ENCODE assay signal across 13 cellular contexts in genomic region chr10:74047304-74047703, GRCh38. TPM values are rescaled to one million over a fixed set of nuclear protein-coding genes. Genes with fewer than 3 reads are reported as not detected.
DNase-seq lines count a peak whose midpoint lies in the region; ATAC-seq and TF ChIP-seq lines count a peak whose summit lies in the region.
"Had no signal": no experiment of that assay in that cellular context is flagged by ENCODE, and none has a peak within 500 bp of the region (broad histone marks: within the 10 kb centered on the region; RNA-seq: fewer than 3 reads in every experiment).

No MANE protein-coding gene starts in this region.

- no peaks in the 10 kb centered on the region for H3K9me3 Mint-ChIP-seq in effector memory CD8-positive, alpha-beta T cell
- no peaks in the 10 kb centered on the region for H3K9me3 Mint-ChIP-seq in CD8-positive, alpha-beta T cell
- H3K9me3 Mint-ChIP-seq: activated T-cell treated with anti-CD3 and anti-CD28 coated beads, Interleukin-2, amount 50 U/mL, for 24 hours; T-helper 1 cell treated with Interleukin-12 subunit alpha and Interleukin-12 subunit beta and Interleukin-4 antibody, amounts not matched to agents 30 μg/mL and 1 μg/mL, for 36 hours had no signal

- H3K27ac ChIP-seq in BLaER1, result no peak overlapping the region
- peak overlapping the region; percentile 96 for H3K27ac ChIP-seq in Karpas-422 (ENCODE audit: low read length)
- H3K27ac ChIP-seq in CD8-positive, alpha-beta T cell (ENCODE audit: low read depth, low read length), result no peak overlapping the region
- no peak overlapping the region for H3K27ac ChIP-seq in dorsolateral prefrontal cortex

- H3K4me2 ChIP-seq in BLaER1, result peak overlapping the region; percentile 49
- H3K4me2 ChIP-seq in Karpas-422 (ENCODE audit: low read depth, low read length, poor library complexity, severe bottlenecking), result peak overlapping the region; percentile 86

- H2AFZ ChIP-seq in Karpas-422 (ENCODE audit: low read length), result no peak overlapping the region

- H3K9me2 ChIP-seq in Karpas-422 (replicated peaks; ENCODE audit: insufficient read depth, low read length), result no peaks in the 10 kb centered on the region

- no peak for TF ChIP-seq CTCF in CD8-positive, alpha-beta T cell (IDR thresholded peaks at IDR 0.05)
- no peak for TF ChIP-seq CTCF in dorsolateral prefrontal cortex (IDR thresholded peaks at IDR 0.05 in 54 of 56, conservative IDR thresholded peaks at IDR 0.05 in 2 of 56; ENCODE audit: low read depth in 1 of 56, partially characterized antibody in 56 of 56)

- H3K27ac Mint-ChIP-seq in effector memory CD8-positive, alpha-beta T cell, result peak overlapping the region; percentile 25 to 53
- H3K27ac Mint-ChIP-seq in CD8-positive, alpha-beta T cell, result no peak overlapping the region
- H3K27ac Mint-ChIP-seq: activated T-cell treated with anti-CD3 and anti-CD28 coated beads, Interleukin-2, amount 50 U/mL, for 24 hours; T-helper 1 cell treated with Interleukin-12 subunit alpha and Interleukin-12 subunit beta and Interleukin-4 antibody, amounts not matched to agents 30 μg/mL and 1 μg/mL, for 36 hours had no signal

- H3K4me3 Mint-ChIP-seq in effector memory CD8-positive, alpha-beta T cell, result no peak overlapping the region
- H3K4me3 Mint-ChIP-seq in CD8-positive, alpha-beta T cell, result no peak overlapping the region
- H3K4me3 Mint-ChIP-seq: activated T-cell treated with anti-CD3 and anti-CD28 coated beads, Interleukin-2, amount 50 U/mL, for 24 hours; T-helper 1 cell treated with Interleukin-12 subunit alpha and Interleukin-12 subunit beta and Interleukin-4 antibody, amounts not matched to agents 30 μg/mL and 1 μg/mL, for 36 hours had no signal

- no peak for DNase-seq in Karpas-422
- no peak for DNase-seq in effector memory CD8-positive, alpha-beta T cell
- peak; percentile 67 for DNase-seq in renal cortical epithelial cell (ENCODE audit: low read depth)
- no peak for DNase-seq in CD8-positive, alpha-beta T cell
- no peak for DNase-seq in RPMI8226
- no peak for DNase-seq in superior temporal gyrus (ENCODE audit: extremely low spot score)
- DNase-seq in dorsolateral prefrontal cortex, result no peak
- DNase-seq: activated T-cell treated with anti-CD3 and anti-CD28 coated beads, Interleukin-2, amount 50 U/mL, for 24 hours; DMS 273 treated with DMSO at 0.1 percent for 48 hours; NCI-H345; posterior cingulate gyrus had no signal

- H3K79me2 ChIP-seq in Karpas-422 (ENCODE audit: low read length), result peaks cover 72% of the 10 kb centered on the region

- intact Hi-C loops in CD8-positive, alpha-beta T cell (cut with DNase I, micrococcal nuclease), result no loop called here
- intact Hi-C loops in dorsolateral prefrontal cortex (cut with DNase I), result no loop called here

- CTCF ChIA-PET in CD8-positive, alpha-beta T cell (lab: Charles Lee), result interaction anchor here (1.3 to 2.9 kb wide), 2 partner anchors 12 to 107 kb away, joined by 4 to 13 read pairs; no protein-coding TSS in a partner anchor

- no peaks in the 10 kb centered on the region for H3K27me3 Mint-ChIP-seq in effector memory CD8-positive, alpha-beta T cell
- H3K27me3 Mint-ChIP-seq in CD8-positive, alpha-beta T cell (ENCODE audit: low read depth), result no peaks in the 10 kb centered on the region
- H3K27me3 Mint-ChIP-seq: activated T-cell treated with anti-CD3 and anti-CD28 coated beads, Interleukin-2, amount 50 U/mL, for 24 hours had no signal

- no peak for ATAC-seq in effector memory CD8-positive, alpha-beta T cell (replicated peaks)
- ATAC-seq in CD8-positive, alpha-beta T cell, result no peak

- H3K36me3 ChIP-seq in BLaER1 (peaks cover 49% of the 10 kb centered on the region), Karpas-422 (ENCODE audit: insufficient read depth, low read length) (peaks cover 13% of the 10 kb centered on the region)
- peaks cover 4% of the 10 kb centered on the region for H3K36me3 ChIP-seq in CD8-positive, alpha-beta T cell (ENCODE audit: insufficient read depth, low read length)

- H3K4me1 Mint-ChIP-seq in effector memory CD8-positive, alpha-beta T cell (ENCODE audit: low read depth in 2 of 2), result peaks cover 9 to 18% of the 10 kb centered on the region in 2 donors
- no peaks in the 10 kb centered on the region for H3K4me1 Mint-ChIP-seq in CD8-positive, alpha-beta T cell (ENCODE audit: low read depth)

- no peak overlapping the region for H3K4me3 ChIP-seq in BLaER1
- H3K4me3 ChIP-seq in Karpas-422 (ENCODE audit: low read length), result peak overlapping the region; percentile 47
- no peak overlapping the region for H3K4me3 ChIP-seq in CD8-positive, alpha-beta T cell (ENCODE audit: low read depth, low read length)
- H3K4me3 ChIP-seq in dorsolateral prefrontal cortex, result no peak overlapping the region

- POLR2A ChIA-PET in CD8-positive, alpha-beta T cell (lab: Charles Lee), result no interaction called here

- H3K36me3 Mint-ChIP-seq in effector memory CD8-positive, alpha-beta T cell (ENCODE audit: insufficient read depth), result peaks cover 33% of the 10 kb centered on the region
- peaks cover 5% of the 10 kb centered on the region for H3K36me3 Mint-ChIP-seq in CD8-positive, alpha-beta T cell

- no peaks in the 10 kb centered on the region for H3K27me3 ChIP-seq in BLaER1
- H3K27me3 ChIP-seq in Karpas-422 (ENCODE audit: low read length), result no peaks in the 10 kb centered on the region
- no peaks in the 10 kb centered on the region for H3K27me3 ChIP-seq in CD8-positive, alpha-beta T cell (ENCODE audit: insufficient read depth, low read length)
- H3K27me3 ChIP-seq in dorsolateral prefrontal cortex, result no peaks in the 10 kb centered on the region

- no peaks in the 10 kb centered on the region for H3K9me3 ChIP-seq in BLaER1
- H3K9me3 ChIP-seq in Karpas-422 (ENCODE audit: low read length), result no peaks in the 10 kb centered on the region
- no peaks in the 10 kb centered on the region for H3K9me3 ChIP-seq in CD8-positive, alpha-beta T cell (ENCODE audit: low read length)

- H3K9ac ChIP-seq in BLaER1, result no peak overlapping the region
- peak overlapping the region; percentile 51 for H3K9ac ChIP-seq in Karpas-422 (ENCODE audit: low read length)

- peaks cover 49% of the 10 kb centered on the region for H3K4me1 ChIP-seq in BLaER1
- H3K4me1 ChIP-seq in Karpas-422 (ENCODE audit: low read length), result peaks cover 78% of the 10 kb centered on the region
- H3K4me1 ChIP-seq in CD8-positive, alpha-beta T cell (ENCODE audit: insufficient read depth, low read length), result no peaks in the 10 kb centered on the region

- peaks cover 70% of the 10 kb centered on the region for H4K20me1 ChIP-seq in BLaER1
- no peaks in the 10 kb centered on the region for H4K20me1 ChIP-seq in Karpas-422 (ENCODE audit: insufficient read depth, low read depth, low read length)

RNA-seq across cellular contexts. Expression of gene VCL, which starts 49.4 kb away (rescaled TPM):
- total RNA-seq in Karpas-422 (2014; rRNA removed; shearing (Covaris generic); ENCODE audit: low replicate concordance), result 37.6 and 50.5 TPM in 2 replicates
- total RNA-seq in renal cortical epithelial cell (258 and 313 TPM in 2 replicates), dorsolateral prefrontal cortex (10 to 100 TPM; 16.0 to 62.1 (median 29.9) TPM)
- total RNA-seq in CD8-positive, alpha-beta T cell, result 1 to 10 TPM; 6.6 to 9.4 TPM
